In genomic region chr11:105619556-105619955, GRCh38 we compare ENCODE assay signal across 25 cellular contexts. TPM values are rescaled to one million over a fixed set of nuclear protein-coding genes. Genes with fewer than 3 reads are reported as not detected.
A peak's percentile ranks its signal among the peaks of the same experiment; 100 is the strongest.
DNase-seq lines count a peak whose midpoint lies in the region; ATAC-seq and TF ChIP-seq lines count a peak whose summit lies in the region.
"Had no signal": no experiment of that assay in that cellular context is flagged by ENCODE, and none has a peak within 500 bp of the region (broad histone marks: within the 10 kb centered on the region; RNA-seq: fewer than 3 reads in every experiment).

No MANE protein-coding gene starts in this region.

- H3K9me3 Mint-ChIP-seq in CD4-positive, alpha-beta T cell: no peaks in the 10 kb centered on the region
- H3K9me3 Mint-ChIP-seq: CD8-positive, alpha-beta memory T cell had no signal

- TF ChIP-seq POLR2A in prostate gland (IDR thresholded peaks at IDR 0.05) (no peak), body of pancreas (IDR thresholded peaks at IDR 0.05) (no peak)

- H3K27me3 ChIP-seq in prostate gland (replicated peaks; ENCODE audit: insufficient read depth) (no peaks in the 10 kb centered on the region), body of pancreas (no peaks in the 10 kb centered on the region)
- H3K27me3 ChIP-seq in CD4-positive, alpha-beta T cell (ENCODE audit: control insufficient read depth, insufficient read depth, low read length): no peaks in the 10 kb centered on the region
- H3K27me3 ChIP-seq: BLaER1 treated with 17β-estradiol and CSF1 and Interleukin-3, amounts not matched to agents 10 nM and 100 nM had no signal

- no peaks in the 10 kb centered on the region for H3K4me1 Mint-ChIP-seq in CD4-positive, alpha-beta T cell (ENCODE audit: low read depth)
- H3K4me1 Mint-ChIP-seq: B cell; CD4-positive, alpha-beta memory T cell; CD8-positive, alpha-beta memory T cell had no signal

- peak; percentile 71 for DNase-seq in globus pallidus (ENCODE audit: low spot score)
- peak; percentile 64 for DNase-seq in medulla oblongata (ENCODE audit: extremely low spot score)
- peak; percentile 26 for DNase-seq in midbrain (lab: John Stamatoyannopoulos, UW)
- no peak for DNase-seq in prostate gland (ENCODE audit: low spot score)
- no peak for DNase-seq in CD4-positive, alpha-beta T cell
- DNase-seq in body of pancreas: no peak
- no peak for DNase-seq in activated naive CD4-positive, alpha-beta T cell treated with Interleukin-2 at 50 U/mL for 16 hours
- DNase-seq: 8988T; ACHN; CD4-positive, alpha-beta memory T cell; CD8-positive, alpha-beta memory T cell; COR-L47; DMS 273 treated with DMSO at 0.1 percent for 48 hours; DMS153; DMS53; DMS79; DND-41; EL; GDM1 had no signal

- CTCF ChIA-PET in CD4-positive, alpha-beta T cell (lab: Charles Lee): no interaction called here

- H3K36me3 ChIP-seq in prostate gland (no peaks in the 10 kb centered on the region), body of pancreas (replicated peaks in 1 of 2; ENCODE audit: insufficient read depth in 1 of 2, low read depth in 2 of 2) (no peaks in the 10 kb centered on the region)
- H3K36me3 ChIP-seq: BLaER1 treated with 17β-estradiol and CSF1 and Interleukin-3, amounts not matched to agents 10 nM and 100 nM had no signal

- intact Hi-C loops in prostate gland (cut with DNase I): no loop called here
- intact Hi-C loops in CD4-positive, alpha-beta T cell (cut with DNase I, micrococcal nuclease): no loop called here
- intact Hi-C loops in body of pancreas (cut with DNase I): no loop called here

- POLR2A ChIA-PET in CD4-positive, alpha-beta T cell (lab: Charles Lee): no interaction called here

- H3K27ac Mint-ChIP-seq in CD4-positive, alpha-beta T cell: no peak overlapping the region
- H3K27ac Mint-ChIP-seq: B cell; CD4-positive, alpha-beta memory T cell; CD8-positive, alpha-beta memory T cell had no signal

- H3K4me3 ChIP-seq in prostate gland (no peak overlapping the region), body of pancreas (no peak overlapping the region)
- H3K4me3 ChIP-seq: BLaER1 treated with 17β-estradiol and CSF1 and Interleukin-3, amounts not matched to agents 10 nM and 100 nM; GM12878 had no signal

- H3K27me3 Mint-ChIP-seq in CD4-positive, alpha-beta T cell: no peaks in the 10 kb centered on the region
- H3K27me3 Mint-ChIP-seq: B cell; CD8-positive, alpha-beta memory T cell had no signal

- H3K9me3 ChIP-seq in prostate gland: no peaks in the 10 kb centered on the region
- no peaks in the 10 kb centered on the region for H3K9me3 ChIP-seq in CD4-positive, alpha-beta T cell (ENCODE audit: control insufficient read depth, low read length)
- H3K9me3 ChIP-seq in body of pancreas: no peaks in the 10 kb centered on the region
- H3K9me3 ChIP-seq: BLaER1 treated with 17β-estradiol and CSF1 and Interleukin-3, amounts not matched to agents 10 nM and 100 nM had no signal

- TF ChIP-seq CTCF in prostate gland (IDR thresholded peaks at IDR 0.05) (no peak), body of pancreas (IDR thresholded peaks at IDR 0.05) (no peak)
- no peak for TF ChIP-seq CTCF in CD4-positive, alpha-beta T cell (IDR thresholded peaks at IDR 0.05)

- no peak overlapping the region for H3K27ac ChIP-seq in prostate gland
- no peak overlapping the region for H3K27ac ChIP-seq in CD4-positive, alpha-beta T cell (ENCODE audit: low read depth, low read length)
- no peak overlapping the region for H3K27ac ChIP-seq in body of pancreas
- H3K27ac ChIP-seq: BLaER1 treated with 17β-estradiol and CSF1 and Interleukin-3, amounts not matched to agents 10 nM and 100 nM; C4-2B had no signal

- H3K4me3 Mint-ChIP-seq in CD4-positive, alpha-beta T cell: no peak overlapping the region
- H3K4me3 Mint-ChIP-seq: B cell; CD4-positive, alpha-beta memory T cell; CD8-positive, alpha-beta memory T cell had no signal

- H3K4me1 ChIP-seq in prostate gland (replicated peaks) (no peaks in the 10 kb centered on the region), body of pancreas (no peaks in the 10 kb centered on the region)
- H3K4me1 ChIP-seq: BLaER1 treated with 17β-estradiol and CSF1 and Interleukin-3, amounts not matched to agents 10 nM and 100 nM had no signal

- no peaks in the 10 kb centered on the region for H3K36me3 Mint-ChIP-seq in CD4-positive, alpha-beta T cell (ENCODE audit: low read depth)
- H3K36me3 Mint-ChIP-seq: CD4-positive, alpha-beta memory T cell; CD8-positive, alpha-beta memory T cell had no signal

- ATAC-seq in CD4-positive, alpha-beta T cell (ENCODE audit: poor library complexity): no peak
- ATAC-seq in body of pancreas: no peak
- ATAC-seq: GM12878 had no signal

RNA-seq across cellular contexts. Expression of gene GRIA4, which starts 9.7 kb away (rescaled TPM):
- total RNA-seq in prostate gland (not detected), body of pancreas (under 1 TPM in 1 of 2 donors, not detected in 1; 0.26 TPM)
- total RNA-seq in CD4-positive, alpha-beta T cell: not detected
- total RNA-seq: A673; B cell; CD4-positive, alpha-beta memory T cell; CD8-positive, alpha-beta memory T cell; G401; GM12878 had no signal

Comparison
In these comparisons a context has a peak if more than half of its experiments do, and no peak if none do; other contexts are left out.
1. DNase-seq: peak in globus pallidus (single experiment), medulla oblongata (single experiment) and midbrain (single experiment); none in prostate gland (single experiment), CD4-positive, alpha-beta T cell (0 of 10), body of pancreas (0 of 4) and activated naive CD4-positive, alpha-beta T cell treated with Interleukin-2 at 50 U/mL for 16 hours (single experiment).